In genomic region chr6:167952512-167952859, GRCh38 we compare ENCODE assay signal across 25 cellular contexts. TPM values are rescaled to one million over a fixed set of nuclear protein-coding genes. Genes with fewer than 3 reads are reported as not detected.
"Had no signal": no experiment of that assay in that cellular context is flagged by ENCODE, and none has a peak within 500 bp of the region (broad histone marks: within the 10 kb centered on the region; RNA-seq: fewer than 3 reads in every experiment).

No MANE protein-coding gene starts in this region.

- H3K4me3 Mint-ChIP-seq: activated B cell treated with CpG ODN at 0.5 μM for 24 hours; activated CD4-positive, alpha-beta T cell treated with anti-CD3 and anti-CD28 coated beads, Interleukin-2, amount 10 ng/mL, durations not matched to agents 24 days and 14 days; activated CD8-positive, alpha-beta T cell treated with anti-CD3 and anti-CD28 coated beads for 36 hours; activated T-helper 17 cell treated with anti-CD3 and anti-CD28 coated beads, Interleukin-2, amount 50 U/mL, for 72 hours; central memory CD8-positive, alpha-beta T cell; mesothelial cell of epicardium; nephron progenitor cell had no signal

- H3K27me3 Mint-ChIP-seq: activated B cell treated with CpG ODN at 0.5 μM for 24 hours; activated CD4-positive, alpha-beta T cell treated with anti-CD3 and anti-CD28 coated beads, Interleukin-2, amount 10 ng/mL, durations not matched to agents 24 days and 14 days; activated CD8-positive, alpha-beta T cell treated with anti-CD3 and anti-CD28 coated beads for 36 hours; activated T-helper 17 cell treated with anti-CD3 and anti-CD28 coated beads, Interleukin-2, amount 50 U/mL, for 72 hours; central memory CD8-positive, alpha-beta T cell had no signal

- H3K9me3 Mint-ChIP-seq: activated B cell treated with CpG ODN at 0.5 μM for 24 hours; activated CD4-positive, alpha-beta T cell treated with anti-CD3 and anti-CD28 coated beads, Interleukin-2, amount 10 ng/mL, durations not matched to agents 24 days and 14 days; activated CD8-positive, alpha-beta T cell treated with anti-CD3 and anti-CD28 coated beads for 36 hours; activated T-helper 17 cell treated with anti-CD3 and anti-CD28 coated beads, Interleukin-2, amount 50 U/mL, for 72 hours; central memory CD8-positive, alpha-beta T cell; mesothelial cell of epicardium; nephron progenitor cell had no signal

- DNase-seq: activated B cell treated with CpG ODN at 0.5 μM for 24 hours; activated CD4-positive, alpha-beta T cell treated with anti-CD3 and anti-CD28 coated beads, Interleukin-2, amount 10 ng/mL, durations not matched to agents 24 days and 14 days; activated CD8-positive, alpha-beta T cell treated with anti-CD3 and anti-CD28 coated beads for 36 hours; activated naive CD4-positive, alpha-beta T cell treated with Interleukin-2 at 50 U/mL for 16 hours; activated T-cell treated with anti-CD3 and anti-CD28 coated beads, Interleukin-2, amount 50 U/mL, for 1 hour; aorta; brain microvascular endothelial cell; colonic mucosa; lower lobe of right lung; nephron progenitor cell; nucleus accumbens; retina; stimulated activated naive CD8-positive, alpha-beta T cell treated with anti-CD3 and anti-CD28 coated beads, Interleukin-15, Interleukin-2, amounts not matched to agents 100 U/mL and 50 U/mL, for 24 hours; substantia nigra; T-helper 1 cell; T-helper 9 cell; tibial artery had no signal

- H3K27ac Mint-ChIP-seq: activated B cell treated with CpG ODN at 0.5 μM for 24 hours; activated CD4-positive, alpha-beta T cell treated with anti-CD3 and anti-CD28 coated beads, Interleukin-2, amount 10 ng/mL, durations not matched to agents 24 days and 14 days; activated CD8-positive, alpha-beta T cell treated with anti-CD3 and anti-CD28 coated beads for 36 hours; activated T-helper 17 cell treated with anti-CD3 and anti-CD28 coated beads, Interleukin-2, amount 50 U/mL, for 72 hours; mesothelial cell of epicardium had no signal

- H3K4me1 Mint-ChIP-seq: activated B cell treated with CpG ODN at 0.5 μM for 24 hours; activated CD4-positive, alpha-beta T cell treated with anti-CD3 and anti-CD28 coated beads, Interleukin-2, amount 10 ng/mL, durations not matched to agents 24 days and 14 days; central memory CD8-positive, alpha-beta T cell had no signal

- ATAC-seq: activated CD8-positive, alpha-beta T cell treated with anti-CD3 and anti-CD28 coated beads for 36 hours; activated T-helper 17 cell treated with anti-CD3 and anti-CD28 coated beads, Interleukin-2, amount 50 U/mL, for 72 hours; lower lobe of right lung; stimulated activated naive CD8-positive, alpha-beta T cell treated with anti-CD3 and anti-CD28 coated beads, Interleukin-15, Interleukin-2, amounts not matched to agents 100 U/mL and 50 U/mL, for 24 hours had no signal

- H3K27ac ChIP-seq: brain microvascular endothelial cell, colonic mucosa, esophagus muscularis mucosa, hepatocyte, lower lobe of right lung, tibial artery had no signal

RNA-seq across cellular contexts. Expression of gene KIF25, which starts 45.0 kb away (rescaled TPM):
- total RNA-seq: activated B cell treated with CpG ODN at 0.5 μM for 24 hours; activated CD4-positive, alpha-beta T cell treated with anti-CD3 and anti-CD28 coated beads, Interleukin-2, amount 10 ng/mL, durations not matched to agents 24 days and 14 days; activated CD8-positive, alpha-beta T cell treated with anti-CD3 and anti-CD28 coated beads for 36 hours; myocyte; skeletal muscle tissue; urinary bladder had no signal
